1 cellular context compared by ENCODE assay signal in genomic region chr20:41619360-41620115, GRCh38.
TF ChIP-seq lines count a peak whose summit lies in the region.

No MANE protein-coding gene starts in this region.

TF ChIP-seq in A549, 52 proteins besides CTCF, POLR2A, EP300 and RAD21 (continued from another document):
- no peak for TF ChIP-seq PBX3 (IDR thresholded peaks at IDR 0.05)
- TF ChIP-seq ZSCAN20 (CRISPR knock-in tag; IDR thresholded peaks at IDR 0.05) = no peak
- TF ChIP-seq SREBF2 (IDR thresholded peaks at IDR 0.05) = no peak
- no peak for TF ChIP-seq JUNB (IDR thresholded peaks at IDR 0.05)
- no peak for TF ChIP-seq FOSL2 (IDR thresholded peaks at IDR 0.05)
- TF ChIP-seq FOSL2 (CRISPR knock-in tag; IDR thresholded peaks at IDR 0.05) = no peak
- no peak for TF ChIP-seq HES2 (IDR thresholded peaks at IDR 0.05)
- no peak for TF ChIP-seq TFCP2L1 (CRISPR knock-in tag; IDR thresholded peaks at IDR 0.05)
- TF ChIP-seq HOXB5 (CRISPR knock-in tag; IDR thresholded peaks at IDR 0.05) = no peak
- no peak for TF ChIP-seq USF2 (IDR thresholded peaks at IDR 0.05)
- TF ChIP-seq ZFP36 (IDR thresholded peaks at IDR 0.05; ENCODE audit: borderline replicate concordance, partially characterized antibody) = no peak
- no peak for TF ChIP-seq BHLHE40 (IDR thresholded peaks at IDR 0.05; ENCODE audit: low read depth, low read length)
